In genomic region chr13:69857188-69857821, GRCh38 we compare ENCODE assay signal across 8 cellular contexts.
DNase-seq lines count a peak whose midpoint lies in the region; ATAC-seq and TF ChIP-seq lines count a peak whose summit lies in the region.

No MANE protein-coding gene starts in this region.

- peak; percentile 58 for TF ChIP-seq CTCF in VCaP (conservative IDR thresholded peaks at IDR 0.05)

- DNase-seq in AG08395 (ENCODE audit: low spot score) (peak; percentile 2), NCI-H1694 treated with DMSO at 0.1 percent for 48 hours (lab: John Stamatoyannopoulos, UW) (peak; percentile 10), iris pigment epithelial cell (ENCODE audit: low read depth) (peak; percentile 31), mucosa of gallbladder (ENCODE audit: low spot score) (no peak)

- no peaks in the 10 kb centered on the region for H3K27me3 Mint-ChIP-seq in activated T-helper 17 cell treated with anti-CD3 and anti-CD28 coated beads, Interleukin-2, amount 50 U/mL, for 72 hours

- no peaks in the 10 kb centered on the region for H3K9me3 Mint-ChIP-seq in activated T-helper 17 cell treated with anti-CD3 and anti-CD28 coated beads, Interleukin-2, amount 50 U/mL, for 72 hours

- H3K27ac ChIP-seq in VCaP, result no peak overlapping the region

- no peak overlapping the region for H3K27ac Mint-ChIP-seq in activated T-helper 17 cell treated with anti-CD3 and anti-CD28 coated beads, Interleukin-2, amount 50 U/mL, for 72 hours

- H3K36me3 Mint-ChIP-seq in activated T-helper 17 cell treated with anti-CD3 and anti-CD28 coated beads, Interleukin-2, amount 50 U/mL, for 72 hours (ENCODE audit: low read depth), result no peaks in the 10 kb centered on the region

- no peak overlapping the region for H3K4me3 Mint-ChIP-seq in activated T-helper 17 cell treated with anti-CD3 and anti-CD28 coated beads, Interleukin-2, amount 50 U/mL, for 72 hours

- peak; percentile 94 for ATAC-seq in GM18511 (IDR thresholded peaks at IDR 0.05; ENCODE audit: unreplicated experiment)
- ATAC-seq in HG02970 (IDR thresholded peaks at IDR 0.05; ENCODE audit: low FRiP score, unreplicated experiment), result peak; percentile 89
- ATAC-seq in activated T-helper 17 cell treated with anti-CD3 and anti-CD28 coated beads, Interleukin-2, amount 50 U/mL, for 72 hours (replicated peaks), result no peak

- H3K4me1 Mint-ChIP-seq in activated T-helper 17 cell treated with anti-CD3 and anti-CD28 coated beads, Interleukin-2, amount 50 U/mL, for 72 hours, result no peaks in the 10 kb centered on the region
